In the genomic region with DNA sequence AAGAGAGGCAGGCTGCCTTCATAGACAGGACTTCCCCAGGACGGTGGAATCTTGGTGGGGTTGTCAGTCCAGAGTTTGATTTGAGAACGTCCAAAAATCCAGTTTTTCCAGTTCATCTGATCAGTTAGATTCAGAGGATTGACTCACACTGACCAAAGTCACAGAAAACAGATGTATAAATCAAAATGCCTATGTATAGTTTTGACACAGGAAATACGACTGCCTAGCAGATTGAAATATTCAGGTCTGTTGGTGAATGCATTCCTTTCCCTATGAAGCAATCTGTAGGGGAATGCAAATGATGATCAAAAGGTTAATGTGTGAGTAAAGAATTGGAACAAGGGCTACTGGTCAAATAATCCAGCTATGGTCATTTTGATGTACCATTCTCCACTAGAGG, we compare ENCODE assay signal across 28 cellular contexts. TPM values are rescaled to one million over a fixed set of nuclear protein-coding genes. Genes with fewer than 3 reads are reported as not detected.
DNase-seq lines count a peak whose midpoint lies in the region; ATAC-seq, FAIRE-seq and TF ChIP-seq lines count a peak whose summit lies in the region.
"Had no signal": no experiment of that assay in that cellular context is flagged by ENCODE, and none has a peak within 500 bp of the region (broad histone marks: within the 10 kb centered on the region; RNA-seq: fewer than 3 reads in every experiment).

No MANE protein-coding gene starts in this region.

- no peaks in the 10 kb centered on the region for H3K27me3 ChIP-seq in foreskin keratinocyte
- H3K27me3 ChIP-seq: gastroesophageal sphincter, hepatocyte, sigmoid colon, tibial nerve had no signal

- DNase-seq in GM03348 (ENCODE audit: low spot score), result peak; percentile 31
- DNase-seq in HTR-8/SVneo (ENCODE audit: insufficient read length, low spot score), result peak; percentile 58
- peak; percentile 67 to 79 for DNase-seq in foreskin keratinocyte
- DNase-seq in stimulated activated naive CD4-positive, alpha-beta T cell treated with Interleukin-2 at 50 U/mL for 16 hours (lab: John Stamatoyannopoulos, UW), result no peak
- no peak for DNase-seq in NCI-H526 treated with DMSO at 0.1 percent for 48 hours (lab: John Stamatoyannopoulos, UW)
- no peak for DNase-seq in LoVo (ENCODE audit: low spot score)
- DNase-seq: activated CD4-positive, CD25-positive, alpha-beta regulatory T cell; activated CD8-positive, alpha-beta memory T cell treated with anti-CD3 and anti-CD28 coated beads, Interleukin-2, amount 10 ng/mL, durations not matched to agents 7 days and 5 days; activated T-cell treated with anti-CD3 and anti-CD28 coated beads, Interleukin-2, amount 50 U/mL, for 48 hours; CD4-positive, alpha-beta memory T cell; central memory CD4-positive, alpha-beta T cell; Kasumi-1; lower lobe of right lung; mucosa of descending colon; MV-4-11; natural killer cell; NCI-H1436 treated with DMSO at 0.1 percent for 48 hours; nucleus accumbens; psoas muscle; sigmoid colon; stimulated activated CD4-positive, alpha-beta T cell treated with anti-CD3 and anti-CD28 coated beads, Interleukin-4, amount 100 ng/mL, for 24 hours had no signal

- H3K4me1 ChIP-seq in foreskin keratinocyte, result peaks cover 6% of the 10 kb centered on the region
- H3K4me1 ChIP-seq: lower lobe of right lung, psoas muscle, sigmoid colon, tibial nerve had no signal

- FAIRE-seq in HTR-8/SVneo (lab: Jason Lieb, UNC), result no peak
- FAIRE-seq: TTC549 had no signal

- no peak overlapping the region for H3K27ac ChIP-seq in foreskin keratinocyte
- H3K27ac ChIP-seq: gastroesophageal sphincter, hepatocyte, lower lobe of right lung, psoas muscle, sigmoid colon, SK-N-MC, tibial nerve had no signal

- TF ChIP-seq CTCF in foreskin keratinocyte (conservative IDR thresholded peaks at IDR 0.05), result no peak

- ATAC-seq in SK-N-SH treated with all-trans-retinoic acid at 6 μM for 48 hours (peak; percentile 69), foreskin keratinocyte (peak; percentile 72), GM19023 (IDR thresholded peaks at IDR 0.05; ENCODE audit: unreplicated experiment) (no peak)
- ATAC-seq: activated CD8-positive, alpha-beta memory T cell treated with anti-CD3 and anti-CD28 coated beads, Interleukin-2, amount 10 ng/mL, durations not matched to agents 7 days and 5 days; gastroesophageal sphincter; lower lobe of right lung; mucosa of descending colon; natural killer cell; psoas muscle had no signal

TF ChIP-seq in SK-N-SH treated with all-trans-retinoic acid at 6 μM for 48 hours, 23 proteins besides CTCF, POLR2A, EP300 and RAD21:
- TF ChIP-seq RARB (CRISPR knock-in tag; IDR thresholded peaks at IDR 0.05), result no peak
- no peak for TF ChIP-seq PPARA (CRISPR knock-in tag; IDR thresholded peaks at IDR 0.05; ENCODE audit: borderline replicate concordance)
- TF ChIP-seq CSDC2 (CRISPR knock-in tag; IDR thresholded peaks at IDR 0.05), result no peak
- TF ChIP-seq TCF4 (CRISPR knock-in tag; IDR thresholded peaks at IDR 0.05; ENCODE audit: borderline replicate concordance), result no peak
- TF ChIP-seq BACH2 (CRISPR knock-in tag; IDR thresholded peaks at IDR 0.05; ENCODE audit: borderline replicate concordance), result no peak

RNA-seq across cellular contexts. Expression of a gene that starts 29.7 kb away (rescaled TPM):
- total RNA-seq in foreskin keratinocyte, result 10.3 and 11.1 TPM in 2 replicates
- 3.3 and 3.7 TPM in 2 replicates for polyA plus RNA-seq in foreskin keratinocyte

RNA-seq across cellular contexts. Expression of a gene that starts 57.3 kb away (rescaled TPM):
- 8.8 and 8.9 TPM in 2 replicates for total RNA-seq in foreskin keratinocyte
- 6.3 and 6.4 TPM in 2 replicates for polyA plus RNA-seq in foreskin keratinocyte

Comparison
In these comparisons a context has a peak if more than half of its experiments do, and no peak if none do; other contexts are left out.
1. DNase-seq: peak in GM03348 (single experiment), HTR-8/SVneo (single experiment) and foreskin keratinocyte (2 of 2); none in stimulated activated naive CD4-positive, alpha-beta T cell treated with Interleukin-2 at 50 U/mL for 16 hours (single experiment), NCI-H526 treated with DMSO at 0.1 percent for 48 hours (single experiment) and LoVo (single experiment).